23 cellular contexts compared by ENCODE assay signal in the genomic region with DNA sequence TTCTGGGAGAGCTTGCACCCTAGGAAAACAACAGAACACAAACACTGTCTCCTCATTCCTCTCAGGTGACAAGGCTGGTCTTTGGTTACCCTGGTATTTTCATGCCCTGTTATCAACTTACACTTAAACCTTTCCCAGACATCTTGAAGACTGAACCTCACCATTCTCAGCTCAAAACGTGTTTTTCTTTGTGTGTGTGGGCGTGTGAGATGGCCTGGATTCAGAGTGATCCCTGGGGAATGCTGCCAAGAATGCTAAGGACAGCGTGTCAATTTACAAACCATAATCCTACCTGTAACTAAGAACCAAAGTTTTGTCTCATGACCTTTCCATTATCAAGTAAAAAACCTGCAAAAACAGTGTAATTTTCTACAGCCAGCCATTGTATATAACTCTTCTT. TPM values are rescaled to one million over a fixed set of nuclear protein-coding genes. Genes with fewer than 3 reads are reported as not detected.
A peak's percentile ranks its signal among the peaks of the same experiment; 100 is the strongest.
DNase-seq lines count a peak whose midpoint lies in the region; ATAC-seq and TF ChIP-seq lines count a peak whose summit lies in the region.
"Had no signal": no experiment of that assay in that cellular context is flagged by ENCODE, and none has a peak within 500 bp of the region (broad histone marks: within the 10 kb centered on the region; RNA-seq: fewer than 3 reads in every experiment).

No MANE protein-coding gene starts in this region.

- BruUV-seq in mammary epithelial cell (replicated peaks; lab: Mats Ljungman, UMichigan): no TSS peak

- no peaks in the 10 kb centered on the region for H4K20me1 ChIP-seq in mammary epithelial cell (ENCODE audit: insufficient read depth, low read length)
- H4K20me1 ChIP-seq: BLaER1 treated with 17β-estradiol and CSF1 and Interleukin-3, amounts not matched to agents 10 nM and 100 nM had no signal

- H3K79me2 ChIP-seq in mammary epithelial cell (ENCODE audit: insufficient read depth, low read length): no peaks in the 10 kb centered on the region

- H2AFZ ChIP-seq in mammary epithelial cell (ENCODE audit: low read depth, low read length): no peak overlapping the region
- H2AFZ ChIP-seq: PC-9 had no signal

- DNase-seq in Daoy (ENCODE audit: low read depth): peak; percentile 37
- peak; percentile 26 for DNase-seq in LNCaP clone FGC (ENCODE audit: low read depth)
- peak; percentile 36 for DNase-seq in mammary epithelial cell
- peak; percentile 33 for DNase-seq in kidney tubule cell (ENCODE audit: low spot score)
- no peak for DNase-seq in anterior cingulate cortex (lab: John Stamatoyannopoulos, UW)
- no peak for DNase-seq in HuH-7.5 (ENCODE audit: low spot score)
- DNase-seq: activated CD4-positive, CD25-positive, alpha-beta regulatory T cell; activated CD8-positive, alpha-beta T cell treated with anti-CD3 and anti-CD28 coated beads, Interleukin-2, amount 10 ng/mL, durations not matched to agents 7 days and 5 days; activated naive CD4-positive, alpha-beta T cell treated with anti-CD3 and anti-CD28 coated beads, Interleukin-2, amount 10 ng/mL, durations not matched to agents 7 days and 5 days; activated T-cell treated with anti-CD3 and anti-CD28 coated beads, Interleukin-2, amount 50 U/mL, for 48 hours; hippocampal formation; NCI-H1092 treated with DMSO at 0.1 percent for 48 hours; NCI-H774 had no signal

- H3K4me3 ChIP-seq in LNCaP clone FGC (ENCODE audit: low read depth, low read length) (no peak overlapping the region), mammary epithelial cell (replicated peaks in 1 of 3; ENCODE audit: insufficient read depth in 1 of 3, low read depth in 2 of 3, low read length in 3 of 3) (no peak overlapping the region)
- H3K4me3 ChIP-seq: BLaER1 treated with 17β-estradiol and CSF1 and Interleukin-3, amounts not matched to agents 10 nM and 100 nM; coronary artery; GM12878; PC-9; SK-N-MC had no signal

- 4% methylated on average over 3 of the region's 3 CpGs for WGBS in mammary epithelial cell (ENCODE audit: low coverage, missing lambda C conversion rate)

- H3K9ac ChIP-seq in mammary epithelial cell (ENCODE audit: insufficient read depth, low read length): no peak overlapping the region
- H3K9ac ChIP-seq: BLaER1 treated with 17β-estradiol and CSF1 and Interleukin-3, amounts not matched to agents 10 nM and 100 nM; KMS-11 had no signal

- ATAC-seq in GM21528 (IDR thresholded peaks at IDR 0.05; ENCODE audit: low FRiP score, unreplicated experiment): no peak
- ATAC-seq in GM18511 (IDR thresholded peaks at IDR 0.05; ENCODE audit: unreplicated experiment): no peak
- ATAC-seq: activated CD8-positive, alpha-beta T cell treated with anti-CD3 and anti-CD28 coated beads, Interleukin-2, amount 10 ng/mL, durations not matched to agents 7 days and 5 days; GM12878 had no signal

- no peak overlapping the region for H3K27ac ChIP-seq in mammary epithelial cell (ENCODE audit: insufficient read depth, low read depth, low read length)
- H3K27ac ChIP-seq: BLaER1 treated with 17β-estradiol and CSF1 and Interleukin-3, amounts not matched to agents 10 nM and 100 nM; coronary artery; KMS-11; PC-9; SK-N-MC had no signal

- intact Hi-C loops in mammary epithelial cell (cut with micrococcal nuclease): no loop called here

- H3K4me2 ChIP-seq in mammary epithelial cell (ENCODE audit: insufficient read depth, low read depth, low read length): peak overlapping the region; percentile 20
- H3K4me2 ChIP-seq: BLaER1 treated with 17β-estradiol and CSF1 and Interleukin-3, amounts not matched to agents 10 nM and 100 nM; KMS-11; PC-9 had no signal

- H3K4me1 ChIP-seq in mammary epithelial cell (ENCODE audit: insufficient read depth, low read length): peaks cover 9% of the 10 kb centered on the region
- H3K4me1 ChIP-seq: BLaER1 treated with 17β-estradiol and CSF1 and Interleukin-3, amounts not matched to agents 10 nM and 100 nM had no signal

- H3K27me3 ChIP-seq in mammary epithelial cell (ENCODE audit: insufficient read depth, low read length): no peaks in the 10 kb centered on the region
- H3K27me3 ChIP-seq: BLaER1 treated with 17β-estradiol and CSF1 and Interleukin-3, amounts not matched to agents 10 nM and 100 nM had no signal

- CTCF ChIA-PET in mammary epithelial cell (lab: Charles Lee; ENCODE audit: low non-redundant PET): no interaction called here

- TF ChIP-seq CTCF in LNCaP clone FGC (IDR thresholded peaks at IDR 0.05; ENCODE audit: control insufficient read depth, extremely low read depth, insufficient read depth) (no peak), mammary epithelial cell (conservative IDR thresholded peaks at IDR 0.05 in 1 of 2, IDR thresholded peaks at IDR 0.05 in 1 of 2; ENCODE audit: extremely low read depth in 1 of 2, insufficient read depth in 1 of 2, low read depth in 1 of 2, low read length in 2 of 2) (no peak)

- dilution Hi-C loops in mammary epithelial cell (cut with HindIII; ENCODE audit: low sequenced_read_pairs): loop anchor here (5.0 kb wide), 1 partner anchor 37 kb away; no protein-coding TSS in a partner anchor

- no peaks in the 10 kb centered on the region for H3K36me3 ChIP-seq in mammary epithelial cell (ENCODE audit: insufficient read depth, low read length)
- H3K36me3 ChIP-seq: BLaER1 treated with 17β-estradiol and CSF1 and Interleukin-3, amounts not matched to agents 10 nM and 100 nM had no signal

- no peaks in the 10 kb centered on the region for H3K9me3 ChIP-seq in mammary epithelial cell (replicated peaks; ENCODE audit: insufficient read depth, low read length)
- H3K9me3 ChIP-seq: BLaER1 treated with 17β-estradiol and CSF1 and Interleukin-3, amounts not matched to agents 10 nM and 100 nM had no signal

- in situ Hi-C loops in mammary epithelial cell (cut with MboI; ENCODE audit: low sequenced_read_pairs in 2 of 2): loop anchor here (25.0 kb wide), 1 partner anchor 318 kb away; no protein-coding TSS in a partner anchor

RNA-seq across cellular contexts. Expression of gene ELF5, which starts 33.3 kb away (rescaled TPM):
- not detected in 2 replicates for total RNA-seq in Daoy (2014; rRNA removed; shearing (Covaris generic))
- total RNA-seq in mammary epithelial cell: under 1 TPM in 1 of 2 donors, not detected in 1; 0.83 TPM
- not detected for polyA plus RNA-seq in mammary epithelial cell
- not detected for polyA minus RNA-seq in mammary epithelial cell
- total RNA-seq: activated CD8-positive, alpha-beta T cell treated with anti-CD3 and anti-CD28 coated beads, Interleukin-2, amount 10 ng/mL, durations not matched to agents 7 days and 5 days; GM12878; mononuclear cell; T-helper 2 cell treated with Interferon-gamma antibody and Interleukin-4, amounts not matched to agents 100 ng/mL and 5 ng/mL, for 36 hours had no signal
- polyA plus RNA-seq: GM12878 had no signal

RNA-seq across cellular contexts. Expression of gene CAT, which starts 41.6 kb away (rescaled TPM):
- total RNA-seq in Daoy (2014; rRNA removed; shearing (Covaris generic)): 32.3 and 38.6 TPM in 2 replicates
- total RNA-seq in mammary epithelial cell: 100 to 1,000 TPM in 1 of 2 donors, 10 to 100 TPM in 1; 30.6 to 147 TPM
- 48.7 TPM for polyA plus RNA-seq in mammary epithelial cell
- 50.9 TPM for polyA minus RNA-seq in mammary epithelial cell

Comparison
In these comparisons a context has a peak if more than half of its experiments do, and no peak if none do; other contexts are left out.
1. DNase-seq: peak in Daoy (single experiment), LNCaP clone FGC (single experiment), mammary epithelial cell (single experiment) and kidney tubule cell (single experiment); none in anterior cingulate cortex (0 of 58) and HuH-7.5 (single experiment).